In the genomic region with DNA sequence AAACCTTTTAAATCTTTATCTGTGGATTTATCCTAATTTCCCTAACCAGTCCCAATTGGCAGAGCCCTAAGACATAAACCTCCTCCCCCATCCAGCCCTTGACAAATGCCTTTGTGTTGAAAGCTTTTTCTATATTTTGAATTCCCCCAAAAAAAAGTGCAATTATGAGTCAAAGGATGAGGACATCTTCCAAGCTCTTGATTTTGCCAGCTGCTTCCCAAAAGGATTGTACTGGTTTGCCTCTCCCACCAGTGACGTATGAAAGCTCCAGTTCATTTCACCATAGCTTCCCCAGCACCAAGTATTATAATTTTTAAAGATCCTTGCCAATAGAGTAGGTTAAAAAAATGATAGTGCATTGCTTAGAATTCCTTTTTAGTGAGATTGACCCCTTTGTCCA, we compare ENCODE assay signal across 13 cellular contexts. TPM values are rescaled to one million over a fixed set of nuclear protein-coding genes. Genes with fewer than 3 reads are reported as not detected.
A peak's percentile ranks its signal among the peaks of the same experiment; 100 is the strongest.
DNase-seq lines count a peak whose midpoint lies in the region; ATAC-seq and TF ChIP-seq lines count a peak whose summit lies in the region.
"Had no signal": no experiment of that assay in that cellular context is flagged by ENCODE, and none has a peak within 500 bp of the region (broad histone marks: within the 10 kb centered on the region; RNA-seq: fewer than 3 reads in every experiment).

No MANE protein-coding gene starts in this region.

- 73% methylated on average over 1 of the region's 1 CpG for WGBS in hepatocyte (ENCODE audit: low lambda C conversion rate, missing lambda C conversion rate)
- WGBS in transverse colon (ENCODE audit: low coverage in 1 of 2), 2 donors, result 50 to 81% methylated on average over 1 of the region's 1 CpG

- peaks cover 15% of the 10 kb centered on the region for H3K4me1 ChIP-seq in hepatocyte (ENCODE audit: insufficient read depth)
- H3K4me1 ChIP-seq in thoracic aorta (ENCODE audit: control insufficient read depth in 1 of 2, low read depth in 2 of 2), result peaks cover 15 to 21% of the 10 kb centered on the region in 2 donors
- peaks cover 0 to 16% (median 6%) of the 10 kb centered on the region in 4 donors for H3K4me1 ChIP-seq in transverse colon

- in situ Hi-C loops in transverse colon (cut with MboI; ENCODE audit: low pct_ligation_motif_present in 1 of 4, low pct_unique_long_range_greater_than_20kb in 1 of 4, low sequenced_read_pairs in 3 of 4), result no loop called here

- H3K27ac Mint-ChIP-seq in chondrocyte (ENCODE audit: unreplicated experiment), result peak overlapping the region; percentile 62
- H3K27ac Mint-ChIP-seq: activated CD8-positive, alpha-beta memory T cell treated with anti-CD3 and anti-CD28 coated beads, Interleukin-2, amount 10 ng/mL, durations not matched to agents 7 days and 5 days; stimulated activated effector memory CD8-positive, alpha-beta T cell treated with anti-CD3 and anti-CD28 coated beads, Interleukin-12 subunit alpha, Interleukin-12 subunit beta, amount 100 ng/mL, for 72 hours had no signal

- no peaks in the 10 kb centered on the region for H3K9me2 ChIP-seq in hepatocyte (replicated peaks; ENCODE audit: insufficient read depth)

- H3K9me3 Mint-ChIP-seq in chondrocyte (ENCODE audit: low read depth), result no peaks in the 10 kb centered on the region
- H3K9me3 Mint-ChIP-seq: neural crest cell; stimulated activated effector memory CD8-positive, alpha-beta T cell treated with anti-CD3 and anti-CD28 coated beads, Interleukin-12 subunit alpha, Interleukin-12 subunit beta, amount 100 ng/mL, for 72 hours had no signal

- H3K27me3 ChIP-seq in hepatocyte, result no peaks in the 10 kb centered on the region
- H3K27me3 ChIP-seq in thoracic aorta (replicated peaks; ENCODE audit: insufficient read depth), result no peaks in the 10 kb centered on the region
- no peaks in the 10 kb centered on the region for H3K27me3 ChIP-seq in transverse colon

- no peak overlapping the region for H3K4me3 Mint-ChIP-seq in chondrocyte (ENCODE audit: unreplicated experiment)
- H3K4me3 Mint-ChIP-seq: activated CD8-positive, alpha-beta memory T cell treated with anti-CD3 and anti-CD28 coated beads, Interleukin-2, amount 10 ng/mL, durations not matched to agents 7 days and 5 days; neural crest cell; stimulated activated effector memory CD8-positive, alpha-beta T cell treated with anti-CD3 and anti-CD28 coated beads, Interleukin-12 subunit alpha, Interleukin-12 subunit beta, amount 100 ng/mL, for 72 hours had no signal

- H3K27ac ChIP-seq in hepatocyte (peak overlapping the region; percentile 80), thoracic aorta (peak overlapping the region in 1 of 2 donors; percentile 38), transverse colon (peak overlapping the region in 2 of 4 donors; percentile 59 to 68)

- DNase-seq in M059J (ENCODE audit: low read depth) (peak; percentile 30), chondrocyte (ENCODE audit: low spot score) (no peak), hepatocyte (ENCODE audit: low spot score) (no peak), thoracic aorta (ENCODE audit: low spot score) (no peak), transverse colon (no peak), iPS-NIHi7 (ENCODE audit: extremely low spot score) (no peak)
- DNase-seq: activated CD8-positive, alpha-beta memory T cell treated with anti-CD3 and anti-CD28 coated beads, Interleukin-2, amount 10 ng/mL, durations not matched to agents 7 days and 5 days; NCI-H2081 had no signal

- H3K4me2 ChIP-seq in hepatocyte, result no peak overlapping the region

- peaks cover 21% of the 10 kb centered on the region for H3K4me1 Mint-ChIP-seq in chondrocyte (ENCODE audit: low read depth)
- H3K4me1 Mint-ChIP-seq: activated CD8-positive, alpha-beta memory T cell treated with anti-CD3 and anti-CD28 coated beads, Interleukin-2, amount 10 ng/mL, durations not matched to agents 7 days and 5 days; neural crest cell; stimulated activated effector memory CD8-positive, alpha-beta T cell treated with anti-CD3 and anti-CD28 coated beads, Interleukin-12 subunit alpha, Interleukin-12 subunit beta, amount 100 ng/mL, for 72 hours had no signal

- ATAC-seq in thoracic aorta (ENCODE audit: insufficient number of reproducible peaks, low FRiP score, low read depth), result peak; percentile 85
- no peak for ATAC-seq in GM21576 (IDR thresholded peaks at IDR 0.05; ENCODE audit: unreplicated experiment)
- ATAC-seq: activated CD8-positive, alpha-beta memory T cell treated with anti-CD3 and anti-CD28 coated beads, Interleukin-2, amount 10 ng/mL, durations not matched to agents 7 days and 5 days; stimulated activated effector memory CD8-positive, alpha-beta T cell treated with anti-CD3 and anti-CD28 coated beads, Interleukin-12 subunit alpha, Interleukin-12 subunit beta, amount 100 ng/mL, for 72 hours had no signal

- TF ChIP-seq EP300 in transverse colon (IDR thresholded peaks at IDR 0.05; ENCODE audit: low read depth), result no peak

- no peak overlapping the region for H2AFZ ChIP-seq in hepatocyte

- H3K36me3 ChIP-seq in hepatocyte (replicated peaks; ENCODE audit: insufficient read depth, low read depth), result no peaks in the 10 kb centered on the region
- H3K36me3 ChIP-seq in thoracic aorta, result peaks cover 12% of the 10 kb centered on the region
- H3K36me3 ChIP-seq in transverse colon, result no peaks in the 10 kb centered on the region

- no peak for TF ChIP-seq POLR2A in transverse colon (IDR thresholded peaks at IDR 0.05)

- peaks cover 7% of the 10 kb centered on the region for H3K36me3 Mint-ChIP-seq in chondrocyte (ENCODE audit: low read depth)
- H3K36me3 Mint-ChIP-seq: activated CD8-positive, alpha-beta memory T cell treated with anti-CD3 and anti-CD28 coated beads, Interleukin-2, amount 10 ng/mL, durations not matched to agents 7 days and 5 days; stimulated activated effector memory CD8-positive, alpha-beta T cell treated with anti-CD3 and anti-CD28 coated beads, Interleukin-12 subunit alpha, Interleukin-12 subunit beta, amount 100 ng/mL, for 72 hours had no signal

- no peaks in the 10 kb centered on the region for H3K27me3 Mint-ChIP-seq in chondrocyte (ENCODE audit: low read depth)

- intact Hi-C loops in transverse colon (cut with DNase I; ENCODE audit: low total_unique reads), result no loop called here

- TF ChIP-seq CTCF in chondrocyte (IDR thresholded peaks at IDR 0.05) (no peak), hepatocyte (IDR thresholded peaks at IDR 0.05; ENCODE audit: poor library complexity) (no peak), thoracic aorta (IDR thresholded peaks at IDR 0.05) (no peak), transverse colon (IDR thresholded peaks at IDR 0.05) (no peak)

- H3K9me3 ChIP-seq in hepatocyte (ENCODE audit: low read depth) (no peaks in the 10 kb centered on the region), thoracic aorta (no peaks in the 10 kb centered on the region), transverse colon (no peaks in the 10 kb centered on the region)

- H3K4me3 ChIP-seq in hepatocyte (no peak overlapping the region), thoracic aorta (no peak overlapping the region), transverse colon (no peak overlapping the region)

- H3K79me2 ChIP-seq in hepatocyte, result no peaks in the 10 kb centered on the region

- no peaks in the 10 kb centered on the region for H4K20me1 ChIP-seq in hepatocyte (ENCODE audit: insufficient read depth, poor library complexity, severe bottlenecking)

RNA-seq across cellular contexts. Expression of a gene that starts 39.0 kb away (rescaled TPM):
- 25.1 and 42.4 TPM in 2 replicates for total RNA-seq in M059J (2014; rRNA removed; shearing (Covaris generic))
- total RNA-seq in chondrocyte, result 16.2 to 25.6 TPM (median 24.9 TPM) in 3 replicates
- 14.0 and 16.0 TPM in 2 replicates for total RNA-seq in hepatocyte
- 14.4 and 18.6 TPM in 2 replicates for polyA plus RNA-seq in hepatocyte
- total RNA-seq in thoracic aorta, result 10 to 100 TPM; 29.5 to 62.9 TPM
- 10 to 100 TPM in 3 of 4 donors, 1 to 10 TPM in 1; 9.0 to 46.6 (median 18.6) TPM for total RNA-seq in transverse colon
- total RNA-seq: activated CD8-positive, alpha-beta memory T cell treated with anti-CD3 and anti-CD28 coated beads, Interleukin-2, amount 10 ng/mL, durations not matched to agents 7 days and 5 days had no signal

RNA-seq across cellular contexts. Expression of a gene that starts 59.7 kb away (rescaled TPM):
- total RNA-seq in M059J (2014; rRNA removed; shearing (Covaris generic)), result not detected in 2 replicates
- total RNA-seq in chondrocyte (not detected in 3 replicates), hepatocyte (not detected in 2 replicates), thoracic aorta (not detected), transverse colon (not detected)
- not detected in 2 replicates for polyA plus RNA-seq in hepatocyte
- total RNA-seq: activated CD8-positive, alpha-beta memory T cell treated with anti-CD3 and anti-CD28 coated beads, Interleukin-2, amount 10 ng/mL, durations not matched to agents 7 days and 5 days; kidney epithelial cell had no signal
- polyA plus RNA-seq: adipose tissue had no signal
